Comparison of ENCODE assay signal across 34 cellular contexts in the genomic region with DNA sequence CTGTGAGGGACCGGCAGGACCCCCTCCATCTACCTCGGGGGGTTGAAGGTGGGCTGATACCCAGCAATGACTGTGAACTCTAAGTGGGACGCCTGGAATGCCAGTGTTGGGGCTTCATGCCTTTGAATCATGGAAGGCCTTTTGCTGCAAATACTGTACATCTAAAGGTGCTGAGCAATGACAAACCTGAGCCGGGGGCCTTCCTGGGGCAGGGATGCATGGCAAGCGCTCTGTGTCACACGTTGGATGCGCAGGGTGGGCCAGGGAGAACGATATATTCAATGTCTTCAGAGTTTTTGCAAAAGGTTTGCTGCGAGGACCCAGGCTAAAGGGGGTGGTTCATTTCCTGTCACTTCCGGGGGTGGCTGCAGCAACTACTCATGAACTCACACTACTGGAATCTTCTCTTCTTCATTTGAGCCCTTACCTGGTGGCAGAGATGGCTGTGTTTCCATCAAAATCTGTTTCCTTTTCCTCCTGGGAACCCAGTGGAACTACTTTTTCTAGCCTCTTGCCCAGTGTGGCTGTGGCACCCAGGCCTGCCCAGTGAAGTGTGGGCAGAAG. TPM values are rescaled to one million over a fixed set of nuclear protein-coding genes. Genes with fewer than 3 reads are reported as not detected.
"Had no signal": no experiment of that assay in that cellular context is flagged by ENCODE, and none has a peak within 500 bp of the region (broad histone marks: within the 10 kb centered on the region; RNA-seq: fewer than 3 reads in every experiment).

No MANE protein-coding gene starts in this region.

- H3K36me3 Mint-ChIP-seq: activated naive CD4-positive, alpha-beta T cell treated with anti-CD3 and anti-CD28 coated beads, Interleukin-2, amount 50 U/mL, for 24 hours; brain had no signal

- H3K27me3 Mint-ChIP-seq: activated naive CD4-positive, alpha-beta T cell treated with anti-CD3 and anti-CD28 coated beads, Interleukin-2, amount 50 U/mL, for 24 hours; activated T-helper 17 cell treated with anti-CD3 and anti-CD28 coated beads, Interleukin-2, amount 50 U/mL, for 72 hours had no signal

- H3K9me3 ChIP-seq: Peyer's patch had no signal

- H3K27ac Mint-ChIP-seq: activated B cell treated with CpG ODN at 0.5 μM for 24 hours; activated naive CD4-positive, alpha-beta T cell treated with anti-CD3 and anti-CD28 coated beads, Interleukin-2, amount 50 U/mL, for 24 hours; activated T-cell treated with anti-CD3 and anti-CD28 coated beads, Interleukin-2, amount 50 U/mL, for 72 hours; activated T-helper 17 cell treated with anti-CD3 and anti-CD28 coated beads, Interleukin-2, amount 50 U/mL, for 72 hours; brain had no signal

- H3K9me3 Mint-ChIP-seq: activated B cell treated with CpG ODN at 0.5 μM for 24 hours; activated naive CD4-positive, alpha-beta T cell treated with anti-CD3 and anti-CD28 coated beads, Interleukin-2, amount 50 U/mL, for 24 hours; activated T-cell treated with anti-CD3 and anti-CD28 coated beads, Interleukin-2, amount 50 U/mL, for 72 hours; activated T-helper 17 cell treated with anti-CD3 and anti-CD28 coated beads, Interleukin-2, amount 50 U/mL, for 72 hours; central memory CD8-positive, alpha-beta T cell had no signal

- H3K4me1 Mint-ChIP-seq: activated B cell treated with CpG ODN at 0.5 μM for 24 hours; activated naive CD4-positive, alpha-beta T cell treated with anti-CD3 and anti-CD28 coated beads, Interleukin-2, amount 50 U/mL, for 24 hours; activated T-helper 17 cell treated with anti-CD3 and anti-CD28 coated beads, Interleukin-2, amount 50 U/mL, for 72 hours; central memory CD8-positive, alpha-beta T cell had no signal

- H3K36me3 ChIP-seq: cardiac muscle cell, Peyer's patch had no signal

- H3K27me3 ChIP-seq: Peyer's patch had no signal

- H3K4me1 ChIP-seq: Peyer's patch had no signal

- H3K27ac ChIP-seq: cardiac muscle cell, Peyer's patch, RWPE1, VCaP had no signal

- H3K4me3 Mint-ChIP-seq: activated B cell treated with CpG ODN at 0.5 μM for 24 hours; activated naive CD4-positive, alpha-beta T cell treated with anti-CD3 and anti-CD28 coated beads, Interleukin-2, amount 50 U/mL, for 24 hours; activated T-cell treated with anti-CD3 and anti-CD28 coated beads, Interleukin-2, amount 50 U/mL, for 72 hours; activated T-helper 17 cell treated with anti-CD3 and anti-CD28 coated beads, Interleukin-2, amount 50 U/mL, for 72 hours; brain; central memory CD8-positive, alpha-beta T cell had no signal

- DNase-seq: activated B cell treated with CpG ODN at 0.5 μM for 24 hours; activated CD4-positive, alpha-beta T cell treated with anti-CD3 and anti-CD28 coated beads for 4 hours; activated CD4-positive, alpha-beta T cell treated with anti-CD3 and anti-CD28 coated beads, Interleukin-2, amount 50 U/mL, for 4 hours; activated CD4-positive, CD25-positive, alpha-beta regulatory T cell treated with anti-CD3 and anti-CD28 coated beads, Interleukin-2, amount 50 U/mL, for 72 hours; activated CD8-positive, alpha-beta memory T cell treated with anti-CD3 and anti-CD28 coated beads, Interleukin-2, amount 50 U/mL, for 4 hours; activated effector memory CD4-positive, alpha-beta T cell treated with anti-CD3 and anti-CD28 coated beads, Interleukin-2, amount 50 U/mL, for 16 hours; activated naive CD4-positive, alpha-beta T cell; activated T-cell treated with anti-CD3 and anti-CD28 coated beads, Interleukin-2, amount 50 U/mL, for 1 hour; activated T-cell treated with anti-CD3 and anti-CD28 coated beads, Interleukin-2, amount 50 U/mL, for 72 hours; anterior cingulate cortex; IMR-90; NCI-H1105; NCI-H1417 treated with DMSO at 0.1 percent for 48 hours; NCI-H187 treated with DMSO at 0.1 percent for 48 hours; NCI-H2081 treated with DMSO at 0.1 percent for 48 hours; NCI-H226; NCI-H524 treated with DMSO at 0.1 percent for 48 hours; PC-3; Peyer's patch; SIG-M5; T-helper 1 cell; T-helper 2 cell; T-helper 9 cell had no signal

- H3K4me3 ChIP-seq: cardiac muscle cell, K562, Peyer's patch had no signal

- ATAC-seq: activated T-cell treated with anti-CD3 and anti-CD28 coated beads, Interleukin-2, amount 50 U/mL, for 72 hours; activated T-helper 17 cell treated with anti-CD3 and anti-CD28 coated beads, Interleukin-2, amount 50 U/mL, for 72 hours; K562; PC-3; Right ventricle myocardium inferior; SK-N-SH treated with all-trans-retinoic acid at 6 μM for 48 hours had no signal

RNA-seq across cellular contexts. Expression of gene INHBB, which starts 24.1 kb away (rescaled TPM):
- total RNA-seq: activated B cell treated with CpG ODN at 0.5 μM for 24 hours; activated T-cell treated with anti-CD3 and anti-CD28 coated beads, Interleukin-2, amount 50 U/mL, for 72 hours; activated T-helper 17 cell treated with anti-CD3 and anti-CD28 coated beads, Interleukin-2, amount 50 U/mL, for 72 hours; cardiac muscle cell; K562; SK-MEL-5 had no signal
